22 cellular contexts compared by ENCODE assay signal in the genomic region with DNA sequence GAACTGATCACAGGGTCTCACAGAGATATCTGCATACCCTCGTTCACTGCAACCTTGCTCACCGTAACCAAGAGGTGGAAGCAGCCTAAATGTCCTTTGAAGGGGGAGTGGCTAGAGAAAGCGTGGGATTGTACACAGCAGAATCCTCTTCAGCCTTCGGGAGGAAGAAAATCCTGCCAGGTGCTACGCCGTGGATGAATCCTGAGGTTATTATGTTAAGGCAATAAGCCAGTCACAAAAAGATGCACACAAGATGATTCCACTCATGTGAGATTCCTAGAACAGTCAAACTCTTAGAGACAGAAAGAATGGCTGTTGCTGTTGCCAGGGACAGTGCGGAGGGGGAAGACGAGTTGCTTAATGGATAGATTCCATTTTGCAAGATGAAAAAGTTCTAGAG.
"Had no signal": no experiment of that assay in that cellular context is flagged by ENCODE, and none has a peak within 500 bp of the region (broad histone marks: within the 10 kb centered on the region; RNA-seq: fewer than 3 reads in every experiment).

No MANE protein-coding gene starts in this region.

- FAIRE-seq: colon, endometrium, frontal cortex had no signal

- H3K27me3 ChIP-seq: right lobe of liver, testis, tibial nerve, upper lobe of right lung, vagina had no signal

- H3K4me3 ChIP-seq: heart left ventricle, psoas muscle, right lobe of liver, testis, tibial nerve, upper lobe of right lung, vagina had no signal

- H3K27ac ChIP-seq: heart left ventricle, psoas muscle, right lobe of liver, testis, tibial nerve, upper lobe of right lung, vagina had no signal

- H3K36me3 ChIP-seq: heart left ventricle, right lobe of liver, tibial nerve, upper lobe of right lung, vagina had no signal

- DNase-seq: dermis blood vessel endothelial cell; effector CD4-positive, alpha-beta T cell; heart left ventricle; hippocampal formation; kidney glomerular epithelial cell; natural killer cell; psoas muscle; retina; right lobe of liver; stimulated activated CD4-positive, alpha-beta T cell treated with anti-CD3 and anti-CD28 coated beads, Interleukin-15, amount 100 ng/mL, for 24 hours; stimulated activated CD4-positive, alpha-beta T cell treated with anti-CD3 and anti-CD28 coated beads, Interleukin-1b, Interleukin-23, amount 100 ng/mL, for 48 hours; stimulated activated CD4-positive, alpha-beta T cell treated with anti-CD3 and anti-CD28 coated beads, Interleukin-4, amount 100 ng/mL, for 4 hours; stimulated activated naive B cell treated with anti-CD40 and anti-IgM and Interleukin-4, amounts not matched to agents 10 μg/mL and 1 μg/mL and 100 μg/mL, for 72 hours; stimulated activated naive CD8-positive, alpha-beta T cell treated with anti-CD3 and anti-CD28 coated beads, Interleukin-15, amount 100 ng/mL, for 72 hours; testis had no signal

- H3K9me3 ChIP-seq: psoas muscle, right lobe of liver, testis, vagina had no signal

- H3K4me1 ChIP-seq: psoas muscle, right lobe of liver, testis, tibial nerve, upper lobe of right lung, vagina had no signal

- ATAC-seq: esophagus mucosa; heart left ventricle; natural killer cell; psoas muscle; right lobe of liver; stimulated activated naive B cell treated with anti-CD40 and anti-IgM and Interleukin-4, amounts not matched to agents 10 μg/mL and 1 μg/mL and 100 μg/mL, for 72 hours; stimulated activated naive CD8-positive, alpha-beta T cell treated with anti-CD3 and anti-CD28 coated beads, Interleukin-15, amount 100 ng/mL, for 72 hours; upper lobe of right lung had no signal
